ENCODE assay signal across 8 cellular contexts in the genomic region with DNA sequence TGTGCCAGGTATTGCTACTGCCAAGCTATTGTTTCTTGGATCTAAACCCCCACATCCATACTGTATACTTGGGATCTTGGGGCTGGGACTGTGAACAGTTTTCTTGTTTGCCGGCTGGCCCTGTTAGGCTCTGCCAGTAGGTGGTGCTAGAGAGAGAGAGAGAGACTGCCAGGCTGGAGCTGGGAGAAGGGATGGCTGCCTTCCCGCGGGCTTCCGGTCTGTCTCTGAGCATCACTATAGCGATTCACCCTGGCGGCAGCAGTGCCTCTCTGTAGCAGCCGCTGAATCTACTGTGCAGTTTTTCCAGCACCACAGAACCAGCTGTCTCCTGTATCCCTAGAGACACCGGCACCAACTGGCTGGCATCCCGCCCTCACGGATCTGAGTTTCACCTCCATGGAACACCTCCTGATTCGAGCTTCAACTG.
A peak's percentile ranks its signal among the peaks of the same experiment; 100 is the strongest.
DNase-seq lines count a peak whose midpoint lies in the region; ATAC-seq and TF ChIP-seq lines count a peak whose summit lies in the region.

No MANE protein-coding gene starts in this region.

- DNase-seq in NCI-H774 (lab: John Stamatoyannopoulos, UW) (peak; percentile 68), fibroblast of mammary gland (ENCODE audit: low read depth) (peak; percentile 54), omental fat pad (ENCODE audit: low spot score) (peak; percentile 23), NCI-H2081 treated with DMSO at 0.1 percent for 48 hours (lab: John Stamatoyannopoulos, UW) (no peak)
- DNase-seq in activated CD8-positive, alpha-beta memory T cell treated with anti-CD3 and anti-CD28 coated beads, Interleukin-2, amount 50 U/mL, for 4 hours, result peak; percentile 35

- peak; percentile 87 for ATAC-seq in HG03159 (IDR thresholded peaks at IDR 0.05; ENCODE audit: unreplicated experiment)
- no peak for ATAC-seq in omental fat pad (ENCODE audit: low FRiP score)

- H3K27ac ChIP-seq in 22Rv1, result no peak overlapping the region

- peak; percentile 96 for TF ChIP-seq CTCF in 22Rv1 (IDR thresholded peaks at IDR 0.05)
- TF ChIP-seq CTCF in GM12875 (IDR thresholded peaks at IDR 0.05; ENCODE audit: borderline replicate concordance, insufficient read depth, low read depth, low read length), result peak; percentile 94
- TF ChIP-seq CTCF in fibroblast of mammary gland (conservative IDR thresholded peaks at IDR 0.05; ENCODE audit: control insufficient read depth, insufficient read depth, low read depth, low read length), result peak; percentile 66
- TF ChIP-seq CTCF in omental fat pad (IDR thresholded peaks at IDR 0.05), result peak in 1 of 3 donors; percentile 6

- H3K4me3 ChIP-seq in GM12875 (ENCODE audit: low read depth, low read length), result no peak overlapping the region
- no peak overlapping the region for H3K4me3 ChIP-seq in fibroblast of mammary gland (ENCODE audit: control insufficient read depth, low read depth, low read length)
